Comparison of ENCODE assay signal across 8 cellular contexts in genomic region chr1:9689971-9690381, GRCh38. TPM values are rescaled to one million over a fixed set of nuclear protein-coding genes. Genes with fewer than 3 reads are reported as not detected.
DNase-seq lines count a peak whose midpoint lies in the region; ATAC-seq, FAIRE-seq and TF ChIP-seq lines count a peak whose summit lies in the region.

No MANE protein-coding gene starts in this region.

- 0 out of 2 replicates have a peak, but pooled peaks cover 3% of the 10 kb centered on the region for H3K36me3 ChIP-seq in HUES64 (ENCODE audit: insufficient read depth, low read length)
- peaks cover 1% of the 10 kb centered on the region for H3K36me3 ChIP-seq in bronchial epithelial cell (ENCODE audit: control insufficient read depth, insufficient read depth, low read length)
- peaks cover 0 to 23% of the 10 kb centered on the region in 2 donors for H3K36me3 ChIP-seq in left lung

- H3K27me3 ChIP-seq in HUES64 (ENCODE audit: insufficient read depth, low read length) (peaks cover 42% of the 10 kb centered on the region), bronchial epithelial cell (ENCODE audit: control insufficient read depth, insufficient read depth, low read length) (no peaks in the 10 kb centered on the region), left lung (no peaks in the 10 kb centered on the region)

- peak; percentile 25 for TF ChIP-seq CTCF in bronchial epithelial cell (IDR thresholded peaks at IDR 0.05; ENCODE audit: insufficient read depth, low read length, severe bottlenecking)
- no peak for TF ChIP-seq CTCF in left lung (IDR thresholded peaks at IDR 0.05)

- intact Hi-C loops in left lung (cut with DNase I): no loop called here

- H3K4me1 ChIP-seq in HUES64 (ENCODE audit: insufficient read depth, low read length) (peaks cover 21% of the 10 kb centered on the region), left lung (peaks cover 20 to 67% of the 10 kb centered on the region in 2 donors)

- H3K4me3 ChIP-seq in HUES64 (ENCODE audit: low read length): peak overlapping the region; percentile 65
- peak overlapping the region; percentile 56 for H3K4me3 ChIP-seq in bronchial epithelial cell (ENCODE audit: low read depth, low read length)
- peak overlapping the region; percentile 46 to 59 for H3K4me3 ChIP-seq in left lung

- DNase-seq in AG20443 (ENCODE audit: low spot score) (peak; percentile 43), bronchial epithelial cell (ENCODE audit: low read depth) (no peak), left lung (peak; percentile 37 to 83), mesenteric fat pad (ENCODE audit: low spot score) (no peak)

- H3K9me3 ChIP-seq in HUES64 (ENCODE audit: insufficient read depth, low read depth, low read length): no peaks in the 10 kb centered on the region
- no peaks in the 10 kb centered on the region for H3K9me3 ChIP-seq in left lung

- H3K27ac ChIP-seq in HUES64 (ENCODE audit: low read depth, low read length) (no peak overlapping the region), left lung (peak overlapping the region in 1 of 2 donors; percentile 23), temporal lobe (ENCODE audit: low read depth, low read length) (peak overlapping the region; percentile 22)

- ATAC-seq in left lung (peak; percentile 7), GM19463 (IDR thresholded peaks at IDR 0.05; ENCODE audit: unreplicated experiment) (no peak), HG02642 (IDR thresholded peaks at IDR 0.05; ENCODE audit: poor library complexity, unreplicated experiment) (no peak)

- WGBS in HUES64: under 1% methylated on average over 23 of the region's 23 CpGs

- peak overlapping the region; percentile 38; the same call in 1 of the 2 replicates for H3K9ac ChIP-seq in HUES64 (ENCODE audit: low read depth, low read length)

- no peak for FAIRE-seq in bronchial epithelial cell (lab: Jason Lieb, UNC)

RNA-seq across cellular contexts. Expression of gene PIK3CD, which starts 38.4 kb away (rescaled TPM):
- 6.1 TPM for polyA plus RNA-seq in HUES64 (2013, experiment 1 of 2)
- 6.1 TPM for polyA plus RNA-seq in HUES64 (2013, experiment 2 of 2)
- total RNA-seq in bronchial epithelial cell (5.0 and 6.9 TPM in 2 replicates), left lung (10 to 100 TPM; 12.9 to 44.2 TPM), temporal lobe (8.9 TPM), mesenteric fat pad (14.5 TPM)

Comparison
In these comparisons a context has a peak if more than half of its experiments do, and no peak if none do; other contexts are left out.
1. DNase-seq: peak in AG20443 (single experiment) and left lung (2 of 2); none in bronchial epithelial cell (single experiment) and mesenteric fat pad (single experiment).
2. Peak in every context shown above with its lines, with median percentiles within 50 percentile points of each other: H3K4me3 ChIP-seq.